9 cellular contexts compared by ENCODE assay signal in the genomic region with DNA sequence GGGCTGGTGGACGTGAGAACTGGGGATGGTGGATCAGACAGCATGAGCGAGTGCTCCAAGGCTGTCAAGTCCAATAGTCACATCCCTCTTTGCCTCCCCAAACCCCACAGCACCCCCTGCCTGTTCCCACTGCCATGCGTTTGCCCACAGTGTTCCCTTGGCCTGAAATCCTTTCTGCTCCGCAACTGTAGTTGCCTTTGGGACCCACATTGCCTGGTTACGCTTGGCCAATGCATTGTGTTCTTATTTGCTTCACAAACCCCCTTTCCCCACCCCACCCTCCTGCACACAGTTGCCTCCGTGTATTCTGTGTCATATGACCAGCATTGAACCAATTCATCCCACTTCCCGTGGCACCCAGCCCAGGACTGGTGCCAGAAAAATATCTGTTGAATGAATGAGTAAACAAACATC. TPM values are rescaled to one million over a fixed set of nuclear protein-coding genes. Genes with fewer than 3 reads are reported as not detected.
DNase-seq lines count a peak whose midpoint lies in the region; ATAC-seq, FAIRE-seq and TF ChIP-seq lines count a peak whose summit lies in the region.
"Had no signal": no experiment of that assay in that cellular context is flagged by ENCODE, and none has a peak within 500 bp of the region (broad histone marks: within the 10 kb centered on the region; RNA-seq: fewer than 3 reads in every experiment).

No MANE protein-coding gene starts in this region.

- H3K4me3 ChIP-seq in epithelial cell of esophagus (ENCODE audit: low read length), result no peak overlapping the region

- ATAC-seq in HG03571 (IDR thresholded peaks at IDR 0.05; ENCODE audit: unreplicated experiment), result no peak

- no peak for DNase-seq in GM10266 (ENCODE audit: extremely low spot score)
- DNase-seq in NCI-H345 (lab: John Stamatoyannopoulos, UW), result peak; percentile 94
- DNase-seq in epithelial cell of esophagus (ENCODE audit: low read depth), result peak; percentile 80
- DNase-seq in renal cortical epithelial cell (ENCODE audit: low read depth), result peak; percentile 52
- no peak for DNase-seq in GM19239 (ENCODE audit: insufficient read length, low spot score)
- no peak for DNase-seq in activated CD4-positive, alpha-beta T cell treated with anti-CD3 and anti-CD28 coated beads, Interleukin-2, amount 50 U/mL, for 1 hour
- DNase-seq: activated T-cell treated with anti-CD3 and anti-CD28 coated beads, Interleukin-2, amount 50 U/mL, for 24 hours had no signal

- no peak for FAIRE-seq in GM19239 (lab: Jason Lieb, UNC)
- FAIRE-seq: RCC 7860 had no signal

- peak; percentile 5 for TF ChIP-seq CTCF in GM10266 (IDR thresholded peaks at IDR 0.05; ENCODE audit: control insufficient read depth, insufficient read depth, low read depth, missing control alignments)
- TF ChIP-seq CTCF in epithelial cell of esophagus (IDR thresholded peaks at IDR 0.05; ENCODE audit: insufficient read depth, low read depth, low read length, missing control alignments), result peak; percentile 31

RNA-seq across cellular contexts. Expression of gene KIAA0930, which starts 2.1 kb away (rescaled TPM):
- total RNA-seq in renal cortical epithelial cell, result 40.5 and 55.4 TPM in 2 replicates

RNA-seq across cellular contexts. Expression of gene UPK3A, which starts 42.0 kb away (rescaled TPM):
- total RNA-seq in renal cortical epithelial cell, result not detected in 2 replicates

Comparison
In these comparisons a context has a peak if more than half of its experiments do, and no peak if none do; other contexts are left out.
1. DNase-seq: peak in NCI-H345 (single experiment), epithelial cell of esophagus (single experiment) and renal cortical epithelial cell (single experiment); none in GM10266 (single experiment), GM19239 (single experiment) and activated CD4-positive, alpha-beta T cell treated with anti-CD3 and anti-CD28 coated beads, Interleukin-2, amount 50 U/mL, for 1 hour (single experiment).